8 cellular contexts compared by ENCODE assay signal in genomic region chr6:27608916-27609883, GRCh38.
A peak's percentile ranks its signal among the peaks of the same experiment; 100 is the strongest.
DNase-seq lines count a peak whose midpoint lies in the region; ATAC-seq, FAIRE-seq and TF ChIP-seq lines count a peak whose summit lies in the region.

No MANE protein-coding gene starts in this region.

- intact Hi-C loops in activated CD8-positive, alpha-beta T cell treated with anti-CD3 and anti-CD28 coated beads for 36 hours (cut with micrococcal nuclease), result loop anchor here (2.0 to 10.0 kb wide), 3 partner anchors 90 to 434 kb away; partner anchors contain the start of gene POM121L2
- intact Hi-C loops in right lobe of liver (cut with DNase I), result no loop called here
- intact Hi-C loops in lower leg skin (cut with DNase I; ENCODE audit: low total_unique reads), result loop anchor here (1.0 kb wide), 1 partner anchor 39 kb away; no protein-coding TSS in a partner anchor

- H3K27me3 ChIP-seq in Karpas-422 (ENCODE audit: low read length) (no peaks in the 10 kb centered on the region), right lobe of liver (peaks cover 0 to 4% of the 10 kb centered on the region in 2 donors)

- H3K27ac ChIP-seq in Karpas-422 (ENCODE audit: low read length) (no peak overlapping the region), right lobe of liver (no peak overlapping the region)

- 46% methylated on average over 8 of the region's 8 CpGs for WGBS in right lobe of liver (ENCODE audit: insufficient coverage, low coverage, low lambda C conversion rate, missing lambda C conversion rate)
- WGBS in lower leg skin, 2 donors, result 48 to 54% methylated on average over 8 of the region's 8 CpGs

- no peaks in the 10 kb centered on the region for H4K20me1 ChIP-seq in Karpas-422 (ENCODE audit: insufficient read depth, low read depth, low read length)

- no peak for TF ChIP-seq POLR2A in right lobe of liver (IDR thresholded peaks at IDR 0.05)
- TF ChIP-seq POLR2A in lower leg skin (IDR thresholded peaks at IDR 0.05), result no peak

- POLR2A ChIA-PET in activated CD8-positive, alpha-beta T cell treated with anti-CD3 and anti-CD28 coated beads for 36 hours (lab: Charles Lee), result interaction anchor here (1.2 to 1.4 kb wide), 2 partner anchors 8 to 425 kb away, joined by 3 to 5 read pairs; no protein-coding TSS in a partner anchor

- DNase-seq in Karpas-422, result peak; percentile 76
- DNase-seq in activated CD8-positive, alpha-beta T cell treated with anti-CD3 and anti-CD28 coated beads for 36 hours, result no peak
- no peak for DNase-seq in right lobe of liver
- no peak for DNase-seq in lower leg skin (ENCODE audit: low spot score in 2 of 2)
- DNase-seq in C1 segment of cervical spinal cord (lab: John Stamatoyannopoulos, UW), result no peak
- no peak for DNase-seq in midbrain (lab: John Stamatoyannopoulos, UW)
- no peak for DNase-seq in activated T-cell treated with anti-CD3 and anti-CD28 coated beads, Interleukin-2, amount 50 U/mL, for 4 hours

- H3K27me3 Mint-ChIP-seq in activated CD8-positive, alpha-beta T cell treated with anti-CD3 and anti-CD28 coated beads for 36 hours, result peaks cover 44% of the 10 kb centered on the region
- H3K27me3 Mint-ChIP-seq in activated T-cell treated with anti-CD3 and anti-CD28 coated beads, Interleukin-2, amount 50 U/mL, for 4 hours (ENCODE audit: low read depth), result peaks cover 68% of the 10 kb centered on the region

- peak; percentile 94 for FAIRE-seq in G401.6 (lab: Jason Lieb, UNC)

- no peak overlapping the region for H3K27ac Mint-ChIP-seq in activated CD8-positive, alpha-beta T cell treated with anti-CD3 and anti-CD28 coated beads for 36 hours

- CTCF ChIA-PET in activated CD8-positive, alpha-beta T cell treated with anti-CD3 and anti-CD28 coated beads for 36 hours (lab: Charles Lee), result interaction anchor here (0.6 to 2.7 kb wide), 35 partner anchors 9 to 953 kb away, joined by 3 to 15 read pairs (median 4); a partner anchor contains a TSS

- no peak overlapping the region for H3K4me3 Mint-ChIP-seq in activated CD8-positive, alpha-beta T cell treated with anti-CD3 and anti-CD28 coated beads for 36 hours
- H3K4me3 Mint-ChIP-seq in activated T-cell treated with anti-CD3 and anti-CD28 coated beads, Interleukin-2, amount 50 U/mL, for 4 hours, result no peak overlapping the region

- H3K4me3 ChIP-seq in Karpas-422 (ENCODE audit: low read length) (no peak overlapping the region), right lobe of liver (no peak overlapping the region), lower leg skin (ENCODE audit: low read depth, poor library complexity, severe bottlenecking) (no peak overlapping the region)

- H3K4me1 ChIP-seq in Karpas-422 (ENCODE audit: low read length) (no peaks in the 10 kb centered on the region), right lobe of liver (no peaks in the 10 kb centered on the region)

- H3K9me2 ChIP-seq in Karpas-422 (replicated peaks; ENCODE audit: insufficient read depth, low read length), result no peaks in the 10 kb centered on the region

- H3K36me3 ChIP-seq in Karpas-422 (ENCODE audit: insufficient read depth, low read length) (no peaks in the 10 kb centered on the region), right lobe of liver (no peaks in the 10 kb centered on the region)

- no peak overlapping the region for H3K9ac ChIP-seq in Karpas-422 (ENCODE audit: low read length)

- peak; percentile 71 for TF ChIP-seq CTCF in activated CD8-positive, alpha-beta T cell treated with anti-CD3 and anti-CD28 coated beads for 36 hours (IDR thresholded peaks at IDR 0.05)
- TF ChIP-seq CTCF in right lobe of liver (IDR thresholded peaks at IDR 0.05) (peak; percentile 24 to 65 (median 64)), lower leg skin (IDR thresholded peaks at IDR 0.05) (no peak)

- H3K9me3 Mint-ChIP-seq in activated CD8-positive, alpha-beta T cell treated with anti-CD3 and anti-CD28 coated beads for 36 hours, result no peaks in the 10 kb centered on the region
- H3K9me3 Mint-ChIP-seq in activated T-cell treated with anti-CD3 and anti-CD28 coated beads, Interleukin-2, amount 50 U/mL, for 4 hours, result no peaks in the 10 kb centered on the region

- H3K4me1 Mint-ChIP-seq in activated CD8-positive, alpha-beta T cell treated with anti-CD3 and anti-CD28 coated beads for 36 hours (ENCODE audit: low read depth), result peaks cover 13% of the 10 kb centered on the region
- H3K4me1 Mint-ChIP-seq in activated T-cell treated with anti-CD3 and anti-CD28 coated beads, Interleukin-2, amount 50 U/mL, for 4 hours (ENCODE audit: low read depth), result peaks cover 4% of the 10 kb centered on the region

- no peak overlapping the region for H3K4me2 ChIP-seq in Karpas-422 (ENCODE audit: low read depth, low read length, poor library complexity, severe bottlenecking)

- H3K9me3 ChIP-seq in Karpas-422 (ENCODE audit: low read length) (no peaks in the 10 kb centered on the region), right lobe of liver (no peaks in the 10 kb centered on the region)

- no peaks in the 10 kb centered on the region for H3K79me2 ChIP-seq in Karpas-422 (ENCODE audit: low read length)

- H3K36me3 Mint-ChIP-seq in activated CD8-positive, alpha-beta T cell treated with anti-CD3 and anti-CD28 coated beads for 36 hours (ENCODE audit: low read depth), result peaks cover 5% of the 10 kb centered on the region
- no peaks in the 10 kb centered on the region for H3K36me3 Mint-ChIP-seq in activated T-cell treated with anti-CD3 and anti-CD28 coated beads, Interleukin-2, amount 50 U/mL, for 4 hours (ENCODE audit: insufficient read depth)

- ATAC-seq in activated CD8-positive, alpha-beta T cell treated with anti-CD3 and anti-CD28 coated beads for 36 hours, result no peak
- peak; percentile 46 to 62 (median 54) for ATAC-seq in right lobe of liver
- ATAC-seq in activated T-cell treated with anti-CD3 and anti-CD28 coated beads, Interleukin-2, amount 50 U/mL, for 4 hours, result no peak

- H2AFZ ChIP-seq in Karpas-422 (ENCODE audit: low read length), result no peak overlapping the region

Comparison
In these comparisons a context has a peak if more than half of its experiments do, and no peak if none do; other contexts are left out.
1. ATAC-seq: peak in right lobe of liver (4 of 4); none in activated CD8-positive, alpha-beta T cell treated with anti-CD3 and anti-CD28 coated beads for 36 hours (single experiment) and activated T-cell treated with anti-CD3 and anti-CD28 coated beads, Interleukin-2, amount 50 U/mL, for 4 hours (0 of 2).
2. CTCF ChIP-seq: peak in activated CD8-positive, alpha-beta T cell treated with anti-CD3 and anti-CD28 coated beads for 36 hours (single experiment) and right lobe of liver (4 of 4); none in lower leg skin (0 of 3).
3. intact Hi-C loops: an anchor here in activated CD8-positive, alpha-beta T cell treated with anti-CD3 and anti-CD28 coated beads for 36 hours (2.0 to 10.0 kb wide) and lower leg skin (1.0 kb wide); none called in right lobe of liver.